In genomic region chr21:14569868-14570267, GRCh38 we compare ENCODE assay signal across 1 cellular context.
TF ChIP-seq lines count a peak whose summit lies in the region.

No MANE protein-coding gene starts in this region.

TF ChIP-seq in K562, 482 proteins besides CTCF, POLR2A, EP300 and RAD21 (continues in another document):
- TF ChIP-seq MTA2 (IDR thresholded peaks at IDR 0.05; ENCODE audit: low read depth) (no peak), CBFB (CRISPR knock-in tag; IDR thresholded peaks at IDR 0.05) (no peak), E2F3 (CRISPR knock-in tag; IDR thresholded peaks at IDR 0.05) (no peak), ETV5 (CRISPR knock-in tag; IDR thresholded peaks at IDR 0.05; ENCODE audit: low read depth) (no peak), CEBPG (CRISPR knock-in tag; IDR thresholded peaks at IDR 0.05) (no peak), CEBPG (tag; conservative IDR thresholded peaks at IDR 0.05 in 1 of 2, IDR thresholded peaks at IDR 0.05 in 1 of 2) (peak in 1 of 2 experiments; percentile 41; a peak in 1 of 4 replicates), NR1H2 (CRISPR knock-in tag; IDR thresholded peaks at IDR 0.05) (no peak), PBX2 (CRISPR knock-in tag; IDR thresholded peaks at IDR 0.05; ENCODE audit: low read depth) (no peak), PBX2 (tag; conservative IDR thresholded peaks at IDR 0.05; ENCODE audit: low read depth) (peak; percentile 88), KDM5B (IDR thresholded peaks at IDR 0.05; ENCODE audit: insufficient replicate concordance, low read depth, low read length) (no peak), SIN3A (IDR thresholded peaks at IDR 0.05; ENCODE audit: borderline replicate concordance in 2 of 2, control insufficient read depth in 1 of 2, low read depth in 2 of 2, low read length in 2 of 2) (no peak), THRAP3 (IDR thresholded peaks at IDR 0.05; ENCODE audit: borderline replicate concordance) (no peak), DMBX1 (CRISPR knock-in tag; IDR thresholded peaks at IDR 0.05; ENCODE audit: borderline replicate concordance) (peak; percentile 72), SMAD1 (IDR thresholded peaks at IDR 0.05; ENCODE audit: low read depth, low read length, partially characterized antibody) (no peak), BCOR (IDR thresholded peaks at IDR 0.05) (no peak), CHD7 (IDR thresholded peaks at IDR 0.05; ENCODE audit: low read depth, low read length) (no peak), SRSF1 (IDR thresholded peaks at IDR 0.05; ENCODE audit: low read depth, low read length) (no peak), KDM4B (IDR thresholded peaks at IDR 0.05; ENCODE audit: borderline replicate concordance in 2 of 2, low read depth in 1 of 2) (no peak), POLR2AphosphoS5 (IDR thresholded peaks at IDR 0.05; ENCODE audit: control insufficient read depth, insufficient read depth, low read depth, low read length) (no peak), ZNF121 (CRISPR knock-in tag; conservative IDR thresholded peaks at IDR 0.05) (no peak), ADNP (tag; IDR thresholded peaks at IDR 0.05) (no peak), ETV6 (IDR thresholded peaks at IDR 0.05; ENCODE audit: borderline replicate concordance in 1 of 2, low read depth in 2 of 2, low read length in 1 of 2) (no peak), ETV6 (CRISPR knock-in tag; IDR thresholded peaks at IDR 0.05; ENCODE audit: borderline replicate concordance) (no peak), HNRNPK (IDR thresholded peaks at IDR 0.05; ENCODE audit: low read depth, low read length, poor library complexity, severe bottlenecking) (no peak), ATF1 (CRISPR knock-in tag; IDR thresholded peaks at IDR 0.05) (no peak), ATF1 (tag; IDR thresholded peaks at IDR 0.05) (no peak), FOS (IDR thresholded peaks at IDR 0.05; ENCODE audit: extremely low read depth, insufficient read length) (no peak), CHD2 (IDR thresholded peaks at IDR 0.05; ENCODE audit: low read depth, low read length) (no peak), ESRRA (IDR thresholded peaks at IDR 0.05; ENCODE audit: borderline replicate concordance, low read depth) (no peak), PKNOX1 (IDR thresholded peaks at IDR 0.05) (peak; percentile 68), PHF21A (IDR thresholded peaks at IDR 0.05; ENCODE audit: borderline replicate concordance, low read depth) (no peak), ZBTB8A (IDR thresholded peaks at IDR 0.05; ENCODE audit: partially characterized antibody) (no peak), ATF3 (IDR thresholded peaks at IDR 0.05) (peak; percentile 33; the same call in 1 of the 2 replicates), ATF3 (CRISPR knock-in tag; conservative IDR thresholded peaks at IDR 0.05) (no peak), CREB1 (IDR thresholded peaks at IDR 0.05) (no peak), CREB1 (CRISPR knock-in tag; IDR thresholded peaks at IDR 0.05) (no peak), MBD2 (IDR thresholded peaks at IDR 0.05; ENCODE audit: borderline replicate concordance, low read depth) (no peak), FOXM1 (IDR thresholded peaks at IDR 0.05; ENCODE audit: low read depth) (no peak), FOXM1 (CRISPR knock-in tag; IDR thresholded peaks at IDR 0.05; ENCODE audit: low read depth) (no peak), MEF2D (tag; conservative IDR thresholded peaks at IDR 0.05; ENCODE audit: low read depth) (no peak)
- TF ChIP-seq, protein P1, sequence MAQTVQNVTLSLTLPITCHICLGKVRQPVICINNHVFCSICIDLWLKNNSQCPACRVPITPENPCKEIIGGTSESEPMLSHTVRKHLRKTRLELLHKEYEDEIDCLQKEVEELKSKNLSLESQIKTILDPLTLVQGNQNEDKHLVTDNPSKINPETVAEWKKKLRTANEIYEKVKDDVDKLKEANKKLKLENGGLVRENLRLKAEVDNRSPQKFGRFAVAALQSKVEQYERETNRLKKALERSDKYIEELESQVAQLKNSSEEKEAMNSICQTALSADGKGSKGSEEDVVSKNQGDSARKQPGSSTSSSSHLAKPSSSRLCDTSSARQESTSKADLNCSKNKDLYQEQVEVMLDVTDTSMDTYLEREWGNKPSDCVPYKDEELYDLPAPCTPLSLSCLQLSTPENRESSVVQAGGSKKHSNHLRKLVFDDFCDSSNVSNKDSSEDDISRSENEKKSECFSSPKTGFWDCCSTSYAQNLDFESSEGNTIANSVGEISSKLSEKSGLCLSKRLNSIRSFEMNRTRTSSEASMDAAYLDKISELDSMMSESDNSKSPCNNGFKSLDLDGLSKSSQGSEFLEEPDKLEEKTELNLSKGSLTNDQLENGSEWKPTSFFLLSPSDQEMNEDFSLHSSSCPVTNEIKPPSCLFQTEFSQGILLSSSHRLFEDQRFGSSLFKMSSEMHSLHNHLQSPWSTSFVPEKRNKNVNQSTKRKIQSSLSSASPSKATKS (CRISPR knock-in tag; IDR thresholded peaks at IDR 0.05) = no peak
- TF ChIP-seq, protein P2, sequence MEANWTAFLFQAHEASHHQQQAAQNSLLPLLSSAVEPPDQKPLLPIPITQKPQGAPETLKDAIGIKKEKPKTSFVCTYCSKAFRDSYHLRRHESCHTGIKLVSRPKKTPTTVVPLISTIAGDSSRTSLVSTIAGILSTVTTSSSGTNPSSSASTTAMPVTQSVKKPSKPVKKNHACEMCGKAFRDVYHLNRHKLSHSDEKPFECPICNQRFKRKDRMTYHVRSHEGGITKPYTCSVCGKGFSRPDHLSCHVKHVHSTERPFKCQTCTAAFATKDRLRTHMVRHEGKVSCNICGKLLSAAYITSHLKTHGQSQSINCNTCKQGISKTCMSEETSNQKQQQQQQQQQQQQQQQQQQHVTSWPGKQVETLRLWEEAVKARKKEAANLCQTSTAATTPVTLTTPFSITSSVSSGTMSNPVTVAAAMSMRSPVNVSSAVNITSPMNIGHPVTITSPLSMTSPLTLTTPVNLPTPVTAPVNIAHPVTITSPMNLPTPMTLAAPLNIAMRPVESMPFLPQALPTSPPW (CRISPR knock-in tag; IDR thresholded peaks at IDR 0.05) = peak; percentile 54
- TF ChIP-seq, protein P3, sequence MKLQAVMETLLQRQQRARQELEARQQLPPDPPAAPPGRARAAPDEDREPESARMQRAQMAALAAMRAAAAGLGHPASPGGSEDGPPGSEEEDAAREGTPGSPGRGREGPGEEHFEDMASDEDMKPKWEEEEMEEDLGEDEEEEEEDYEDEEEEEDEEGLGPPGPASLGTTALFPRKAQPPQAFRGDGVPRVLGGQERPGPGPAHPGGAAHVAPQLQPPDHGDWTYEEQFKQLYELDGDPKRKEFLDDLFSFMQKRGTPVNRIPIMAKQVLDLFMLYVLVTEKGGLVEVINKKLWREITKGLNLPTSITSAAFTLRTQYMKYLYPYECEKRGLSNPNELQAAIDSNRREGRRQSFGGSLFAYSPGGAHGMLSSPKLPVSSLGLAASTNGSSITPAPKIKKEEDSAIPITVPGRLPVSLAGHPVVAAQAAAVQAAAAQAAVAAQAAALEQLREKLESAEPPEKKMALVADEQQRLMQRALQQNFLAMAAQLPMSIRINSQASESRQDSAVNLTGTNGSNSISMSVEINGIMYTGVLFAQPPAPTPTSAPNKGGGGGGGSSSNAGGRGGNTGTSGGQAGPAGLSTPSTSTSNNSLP (IDR thresholded peaks at IDR 0.05; ENCODE audit: borderline replicate concordance, low read depth, low read length) = no peak
